19 cellular contexts compared by ENCODE assay signal in the genomic region with DNA sequence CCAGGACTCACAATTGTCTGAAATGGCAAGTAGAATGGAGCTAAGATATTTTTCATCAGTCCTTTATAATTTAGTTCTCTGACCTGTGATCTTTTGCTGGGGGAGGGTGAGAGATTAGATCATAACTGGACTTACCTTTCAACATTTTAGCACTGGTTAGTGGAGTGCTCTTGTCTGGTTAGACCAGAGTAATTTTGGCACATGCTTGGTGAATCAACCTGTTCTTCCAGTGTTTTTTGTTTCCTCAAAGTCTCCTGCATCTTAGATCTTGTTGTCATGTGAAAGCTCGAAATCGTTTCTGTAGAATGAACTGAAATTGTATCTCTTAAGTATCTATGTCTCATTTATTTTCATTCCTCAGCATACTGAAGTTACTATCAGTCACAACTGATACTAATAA.
A peak's percentile ranks its signal among the peaks of the same experiment; 100 is the strongest.
DNase-seq lines count a peak whose midpoint lies in the region; ATAC-seq and TF ChIP-seq lines count a peak whose summit lies in the region.
"Had no signal": no experiment of that assay in that cellular context is flagged by ENCODE, and none has a peak within 500 bp of the region (broad histone marks: within the 10 kb centered on the region; RNA-seq: fewer than 3 reads in every experiment).

No MANE protein-coding gene starts in this region.

- H2BK120ac ChIP-seq in neuronal stem cell (ENCODE audit: low read depth, low read length): no peak overlapping the region

- no peaks in the 10 kb centered on the region for H3K9me3 ChIP-seq in BLaER1 treated with 17β-estradiol and CSF1 and Interleukin-3, amounts not matched to agents 10 nM and 100 nM (replicated peaks in 1 of 11)
- H3K9me3 ChIP-seq in neuronal stem cell (replicated peaks in 1 of 2; ENCODE audit: control insufficient read depth in 2 of 2, insufficient read depth in 1 of 2, low read depth in 1 of 2, low read length in 2 of 2): peaks cover 0 to 11% of the 10 kb centered on the region in 2 donors
- H3K9me3 ChIP-seq: Peyer's patch, uterus had no signal

- peak overlapping the region in 2 of 11 experiments; percentile 20 to 34; a peak in 3 of 22 replicates for H3K27ac ChIP-seq in BLaER1 treated with 17β-estradiol and CSF1 and Interleukin-3, amounts not matched to agents 10 nM and 100 nM
- H3K27ac ChIP-seq in neuronal stem cell (replicated peaks; ENCODE audit: low read length): peak overlapping the region; percentile 26
- H3K27ac ChIP-seq: Peyer's patch, uterus had no signal

- H3K9ac ChIP-seq in BLaER1 treated with 17β-estradiol and CSF1 and Interleukin-3, amounts not matched to agents 10 nM and 100 nM: peak overlapping the region in 1 of 11 experiments; percentile 44; a peak in 1 of 22 replicates
- H3K9ac ChIP-seq in neuronal stem cell (ENCODE audit: low read depth, low read length, poor library complexity): no peak overlapping the region

- peaks cover 30 to 74% (median 67%) of the 10 kb centered on the region in 10 experiments for H3K4me1 ChIP-seq in BLaER1 treated with 17β-estradiol and CSF1 and Interleukin-3, amounts not matched to agents 10 nM and 100 nM
- peaks cover 35 to 40% of the 10 kb centered on the region in 2 donors for H3K4me1 ChIP-seq in neuronal stem cell (ENCODE audit: control insufficient read depth in 2 of 2, insufficient read depth in 1 of 2, low read depth in 1 of 2, low read length in 2 of 2)
- H3K4me1 ChIP-seq: Peyer's patch, uterus had no signal

- peaks cover 26 to 87% (median 67%) of the 10 kb centered on the region in 11 experiments; a peak in 21 of 22 replicates for H4K20me1 ChIP-seq in BLaER1 treated with 17β-estradiol and CSF1 and Interleukin-3, amounts not matched to agents 10 nM and 100 nM

- no peak for ATAC-seq in stimulated activated memory B cell treated with anti-CD40 and anti-IgM and Interleukin-4, amounts not matched to agents 10 μg/mL and 1 μg/mL and 100 μg/mL, for 72 hours
- ATAC-seq: activated CD4-positive, CD25-positive, alpha-beta regulatory T cell treated with anti-CD3 and anti-CD28 coated beads, Interleukin-2, amount 50 U/mL, for 24 hours; activated T-cell treated with anti-CD3 and anti-CD28 coated beads, Interleukin-2, amount 50 U/mL, for 4 hours; left colon had no signal

- no CpG with 5 or more reads among the region's 2 CpGs for WGBS in neuronal stem cell (ENCODE audit: extremely low coverage in 2 of 2, insufficient read length in 2 of 2, insufficient replicate concordance in 1 of 2), 2 donors

- no peak overlapping the region for H3K4me3 Mint-ChIP-seq in stimulated activated memory B cell treated with anti-CD40 and anti-IgM and Interleukin-4, amounts not matched to agents 10 μg/mL and 1 μg/mL and 100 μg/mL, for 72 hours
- H3K4me3 Mint-ChIP-seq: activated naive CD4-positive, alpha-beta T cell treated with anti-CD3 and anti-CD28 coated beads, Interleukin-2, amount 10 ng/mL, durations not matched to agents 7 days and 5 days; activated T-cell treated with anti-CD3 and anti-CD28 coated beads, Interleukin-2, amount 50 U/mL, for 4 hours; CD14-positive monocyte had no signal

- H3K27ac Mint-ChIP-seq in stimulated activated memory B cell treated with anti-CD40 and anti-IgM and Interleukin-4, amounts not matched to agents 10 μg/mL and 1 μg/mL and 100 μg/mL, for 72 hours: no peak overlapping the region
- H3K27ac Mint-ChIP-seq: activated naive CD4-positive, alpha-beta T cell treated with anti-CD3 and anti-CD28 coated beads, Interleukin-2, amount 10 ng/mL, durations not matched to agents 7 days and 5 days; T-helper 2 cell treated with Interferon-gamma antibody and Interleukin-4, amounts not matched to agents 5 μg/mL and 100 μg/mL, for 36 hours had no signal

- peaks cover 12 to 60% (median 49%) of the 10 kb centered on the region in 11 experiments; a peak in 21 of 22 replicates for H3K36me3 ChIP-seq in BLaER1 treated with 17β-estradiol and CSF1 and Interleukin-3, amounts not matched to agents 10 nM and 100 nM
- peaks cover 11 to 70% of the 10 kb centered on the region in 2 donors for H3K36me3 ChIP-seq in neuronal stem cell (replicated peaks in 1 of 2; ENCODE audit: control insufficient read depth in 2 of 2, insufficient read depth in 2 of 2, low read length in 2 of 2)
- H3K36me3 ChIP-seq: Peyer's patch, uterus had no signal

- no peaks in the 10 kb centered on the region for H3K27me3 Mint-ChIP-seq in stimulated activated memory B cell treated with anti-CD40 and anti-IgM and Interleukin-4, amounts not matched to agents 10 μg/mL and 1 μg/mL and 100 μg/mL, for 72 hours
- H3K27me3 Mint-ChIP-seq: activated naive CD4-positive, alpha-beta T cell treated with anti-CD3 and anti-CD28 coated beads, Interleukin-2, amount 10 ng/mL, durations not matched to agents 7 days and 5 days had no signal

- H2AK5ac ChIP-seq in neuronal stem cell (ENCODE audit: low read depth, low read length): no peak overlapping the region

- no peak overlapping the region for H2BK12ac ChIP-seq in neuronal stem cell (ENCODE audit: low read length)

- H3K4me3 ChIP-seq in BLaER1 treated with 17β-estradiol and CSF1 and Interleukin-3, amounts not matched to agents 10 nM and 100 nM: no peak overlapping the region
- H3K4me3 ChIP-seq in LNCaP clone FGC (ENCODE audit: low read depth, low read length): no peak overlapping the region
- no peak overlapping the region for H3K4me3 ChIP-seq in epithelial cell of esophagus (ENCODE audit: low read length)
- H3K4me3 ChIP-seq in neuronal stem cell (ENCODE audit: low read length in 2 of 2): no peak overlapping the region
- no peak overlapping the region for H3K4me3 ChIP-seq in foreskin fibroblast (ENCODE audit: low read depth in 1 of 2, low read length in 2 of 2)
- H3K4me3 ChIP-seq: Peyer's patch, uterus had no signal

- H3K4ac ChIP-seq in neuronal stem cell (ENCODE audit: low read length): no peak overlapping the region

- TF ChIP-seq CTCF in LNCaP clone FGC (IDR thresholded peaks at IDR 0.05; ENCODE audit: control insufficient read depth, extremely low read depth, insufficient read depth) (no peak), epithelial cell of esophagus (IDR thresholded peaks at IDR 0.05; ENCODE audit: insufficient read depth, low read depth, low read length, missing control alignments) (no peak), foreskin fibroblast (IDR thresholded peaks at IDR 0.05; ENCODE audit: low read depth, low read length) (no peak)

- no peak overlapping the region for H2BK15ac ChIP-seq in neuronal stem cell (ENCODE audit: low read length)

- H3K36me3 Mint-ChIP-seq in stimulated activated memory B cell treated with anti-CD40 and anti-IgM and Interleukin-4, amounts not matched to agents 10 μg/mL and 1 μg/mL and 100 μg/mL, for 72 hours: peaks cover 33% of the 10 kb centered on the region

- peak overlapping the region in 10 of 11 experiments; percentile 12 to 81 (median 65); a peak in 17 of 22 replicates for H3K4me2 ChIP-seq in BLaER1 treated with 17β-estradiol and CSF1 and Interleukin-3, amounts not matched to agents 10 nM and 100 nM
- no peak overlapping the region for H3K4me2 ChIP-seq in neuronal stem cell (ENCODE audit: insufficient read depth, low read length, poor library complexity, severe bottlenecking)

- no peaks in the 10 kb centered on the region for H3K27me3 ChIP-seq in BLaER1 treated with 17β-estradiol and CSF1 and Interleukin-3, amounts not matched to agents 10 nM and 100 nM
- H3K27me3 ChIP-seq in neuronal stem cell (ENCODE audit: control insufficient read depth in 3 of 3, insufficient read depth in 3 of 3, low read depth in 1 of 3, low read length in 3 of 3): no peaks in the 10 kb centered on the region
- H3K27me3 ChIP-seq: Peyer's patch, uterus had no signal

- no peak overlapping the region for H2BK5ac ChIP-seq in neuronal stem cell (ENCODE audit: low read length)

- no peak overlapping the region for H4K91ac ChIP-seq in neuronal stem cell (ENCODE audit: low read depth, low read length, poor library complexity)

- peaks cover 9% of the 10 kb centered on the region for H3K79me1 ChIP-seq in neuronal stem cell (ENCODE audit: low read depth, low read length)

- no peak overlapping the region for H4K8ac ChIP-seq in neuronal stem cell (ENCODE audit: low read depth, low read length)

- DNase-seq in LNCaP clone FGC (ENCODE audit: low read depth) (peak; percentile 59), epithelial cell of esophagus (ENCODE audit: low read depth) (peak; percentile 73), neuronal stem cell (ENCODE audit: low spot score) (no peak), NCI-H82 (lab: John Stamatoyannopoulos, UW) (no peak), foreskin fibroblast (no peak)
- DNase-seq in NK-92 treated with Interleukin-12 subunit alpha and Interleukin-12 subunit beta, amount 100 ng/mL, for 24 hours (lab: John Stamatoyannopoulos, UW): no peak
- DNase-seq: activated naive CD4-positive, alpha-beta T cell treated with anti-CD3 and anti-CD28 coated beads, Interleukin-2, amount 10 ng/mL, durations not matched to agents 7 days and 5 days; activated T-cell treated with anti-CD3 and anti-CD28 coated beads, Interleukin-2, amount 50 U/mL, for 4 hours; effector CD8-positive, alpha-beta T cell; left colon; MM.1S; NCI-H345; Peyer's patch; uterus had no signal

- no peak overlapping the region for H3K23ac ChIP-seq in neuronal stem cell (ENCODE audit: low read depth, low read length, poor library complexity)

- peaks cover 31% of the 10 kb centered on the region for H3K4me1 Mint-ChIP-seq in stimulated activated memory B cell treated with anti-CD40 and anti-IgM and Interleukin-4, amounts not matched to agents 10 μg/mL and 1 μg/mL and 100 μg/mL, for 72 hours

- H3K14ac ChIP-seq in neuronal stem cell (ENCODE audit: low read length): no peak overlapping the region

- no peak overlapping the region for H3K18ac ChIP-seq in neuronal stem cell (ENCODE audit: low read length)

- no peak overlapping the region for H2AFZ ChIP-seq in neuronal stem cell (ENCODE audit: low read length)

- H3K9me3 Mint-ChIP-seq in stimulated activated memory B cell treated with anti-CD40 and anti-IgM and Interleukin-4, amounts not matched to agents 10 μg/mL and 1 μg/mL and 100 μg/mL, for 72 hours: no peaks in the 10 kb centered on the region
- H3K9me3 Mint-ChIP-seq: activated naive CD4-positive, alpha-beta T cell treated with anti-CD3 and anti-CD28 coated beads, Interleukin-2, amount 10 ng/mL, durations not matched to agents 7 days and 5 days; activated T-cell treated with anti-CD3 and anti-CD28 coated beads, Interleukin-2, amount 50 U/mL, for 4 hours; T-helper 2 cell treated with Interferon-gamma antibody and Interleukin-4, amounts not matched to agents 5 μg/mL and 100 μg/mL, for 36 hours had no signal

Comparison
In these comparisons a context has a peak if more than half of its experiments do, and no peak if none do; other contexts are left out.
1. DNase-seq: peak in LNCaP clone FGC (single experiment) and epithelial cell of esophagus (single experiment); none in neuronal stem cell (single experiment), NCI-H82 (single experiment), NK-92 treated with Interleukin-12 subunit alpha and Interleukin-12 subunit beta, amount 100 ng/mL, for 24 hours (single experiment) and foreskin fibroblast (0 of 2).